ENCODE assay signal across 14 cellular contexts in the genomic region with DNA sequence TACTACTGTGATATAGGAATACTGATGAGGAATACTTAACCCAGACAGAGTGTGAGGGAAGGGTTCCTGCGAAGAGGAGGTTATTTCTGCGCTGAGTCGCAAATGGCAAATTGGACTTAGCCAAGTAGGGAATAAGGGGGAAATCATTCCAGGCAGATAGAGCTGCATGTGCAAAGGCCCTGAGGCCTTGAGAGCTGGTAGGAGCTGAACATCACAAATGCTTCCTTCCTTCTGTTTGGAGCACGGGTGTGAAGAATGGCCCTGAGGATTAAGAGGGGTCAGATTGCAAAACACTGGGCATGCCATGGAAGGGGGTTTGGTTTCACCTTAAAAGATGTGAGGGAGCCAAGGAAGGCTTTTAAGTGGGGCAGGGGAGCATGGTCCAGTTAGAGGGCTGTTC. TPM values are rescaled to one million over a fixed set of nuclear protein-coding genes. Genes with fewer than 3 reads are reported as not detected.
A peak's percentile ranks its signal among the peaks of the same experiment; 100 is the strongest.
DNase-seq lines count a peak whose midpoint lies in the region; ATAC-seq, FAIRE-seq and TF ChIP-seq lines count a peak whose summit lies in the region.
"Had no signal": no experiment of that assay in that cellular context is flagged by ENCODE, and none has a peak within 500 bp of the region (broad histone marks: within the 10 kb centered on the region; RNA-seq: fewer than 3 reads in every experiment).

No MANE protein-coding gene starts in this region.

- no peaks in the 10 kb centered on the region for H3K79me2 ChIP-seq in H1 (ENCODE audit: control insufficient read depth in 1 of 2, insufficient read depth in 2 of 2, low read length in 2 of 2)
- peaks cover 8% of the 10 kb centered on the region for H3K79me2 ChIP-seq in trophoblast cell (ENCODE audit: control insufficient read depth, insufficient read depth, low read length, poor library complexity)

- H3K27me3 Mint-ChIP-seq in activated CD4-positive, alpha-beta T cell treated with anti-CD3 and anti-CD28 coated beads for 36 hours, result peaks cover 1% of the 10 kb centered on the region

- DNase-seq in activated CD4-positive, alpha-beta T cell treated with anti-CD3 and anti-CD28 coated beads for 36 hours, result no peak
- DNase-seq in activated CD4-positive, alpha-beta T cell treated with anti-CD3 and anti-CD28 coated beads for 1 hour, result no peak
- DNase-seq in Panc1 (ENCODE audit: low read depth, low spot score), result no peak
- DNase-seq in H1 (ENCODE audit: low read depth in 1 of 2, low spot score in 2 of 2), result no peak
- DNase-seq in trophoblast cell, result no peak
- no peak for DNase-seq in cardiac septum (ENCODE audit: low spot score)
- DNase-seq in mucosa of gallbladder (ENCODE audit: low spot score), result no peak
- DNase-seq: amniotic stem cell, DMS79, heart left ventricle, NCI-H524 had no signal

- POLR2A ChIA-PET in activated CD4-positive, alpha-beta T cell treated with anti-CD3 and anti-CD28 coated beads for 36 hours (lab: Charles Lee), result interaction anchor here (2.8 to 4.3 kb wide), 2 partner anchors 11 to 39 kb away, joined by 15 to 33 read pairs; no protein-coding TSS in a partner anchor
- POLR2A ChIA-PET in Panc1 (lab: Charles Lee) (interaction anchor here (0.6 kb wide), 2 partner anchors 13 to 36 kb away, joined by 3 read pairs; no protein-coding TSS in a partner anchor), H1 (lab: Charles Lee; ENCODE audit: partially characterized antibody) (interaction anchor here (7.5 to 14.2 kb wide), 2 partner anchors 12 to 27 kb away, joined by 37 to 253 read pairs; a partner anchor contains a TSS)

- no peak overlapping the region for H4K8ac ChIP-seq in H1 (ENCODE audit: extremely low read depth, insufficient read depth, low read length)
- H4K8ac ChIP-seq in trophoblast cell (ENCODE audit: low read depth, low read length), result no peak overlapping the region

- H3K56ac ChIP-seq in H1 (replicated peaks; ENCODE audit: insufficient read length, low read depth, low read length), result no peak overlapping the region

- H3K4me1 ChIP-seq in Panc1 (ENCODE audit: control insufficient read depth, insufficient read depth, low read length) (peaks cover 81% of the 10 kb centered on the region), H1 (replicated peaks in 1 of 4; ENCODE audit: control insufficient read depth in 3 of 4, insufficient read depth in 4 of 4, low read length in 3 of 4) (peaks cover 21 to 59% (median 30%) of the 10 kb centered on the region in 4 experiments), trophoblast cell (ENCODE audit: control insufficient read depth in 1 of 2, insufficient read depth in 2 of 2, low read length in 2 of 2) (peaks cover 32 to 36% of the 10 kb centered on the region in 2 experiments)

- H3K4me3 Mint-ChIP-seq in activated CD4-positive, alpha-beta T cell treated with anti-CD3 and anti-CD28 coated beads for 36 hours, result peak overlapping the region; percentile 56

- no peaks in the 10 kb centered on the region for H4K20me1 ChIP-seq in H1 (replicated peaks in 1 of 2; ENCODE audit: control insufficient read depth in 1 of 2, insufficient read depth in 2 of 2, low read length in 2 of 2)

- in situ Hi-C loops in Panc1 (cut with HindIII; ENCODE audit: low pct_unique_long_range_greater_than_20kb, low sequenced_read_pairs), result no loop called here

- H2BK120ac ChIP-seq in H1 (replicated peaks; ENCODE audit: low read depth, low read length) (no peak overlapping the region), trophoblast cell (ENCODE audit: insufficient read depth, low read length, poor library complexity) (peak overlapping the region; percentile 12)

- CTCF ChIA-PET in activated CD4-positive, alpha-beta T cell treated with anti-CD3 and anti-CD28 coated beads for 36 hours (lab: Charles Lee), result interaction anchor here (0.9 to 14.2 kb wide), 4 partner anchors 10 to 79 kb away, joined by 3 to 156 read pairs (median 14); no protein-coding TSS in a partner anchor
- CTCF ChIA-PET in Panc1 (lab: Charles Lee) (no interaction called here), H1 (lab: Charles Lee; ENCODE audit: partially characterized antibody) (interaction anchor here (0.8 to 12.3 kb wide), 6 partner anchors 10 to 192 kb away, joined by 3 to 115 read pairs (median 4); no protein-coding TSS in a partner anchor)

- FAIRE-seq in H1 (lab: Jason Lieb, UNC), result no peak
- FAIRE-seq: A204.1 had no signal

- H3K4me3 ChIP-seq in Panc1 (ENCODE audit: low read depth in 2 of 2, low read length in 2 of 2) (no peak overlapping the region), H1 (ENCODE audit: extremely low read depth in 1 of 4, insufficient read depth in 2 of 4, low read depth in 3 of 4, low read length in 4 of 4) (peak overlapping the region in 3 of 4 experiments; percentile 39 to 60 (median 52); a peak in 2 of 8 replicates), trophoblast cell (ENCODE audit: low read depth, low read length) (no peak overlapping the region)
- H3K4me3 ChIP-seq: heart left ventricle, lung had no signal

- no peak overlapping the region for H2BK20ac ChIP-seq in H1 (ENCODE audit: low read length)

- TF ChIP-seq CTCF in Panc1 (IDR thresholded peaks at IDR 0.05) (no peak), H1 (IDR thresholded peaks at IDR 0.05; ENCODE audit: control extremely low read depth in 1 of 3, insufficient read depth in 1 of 3, low read depth in 1 of 3, low read length in 3 of 3) (no peak)

- peaks cover 3% of the 10 kb centered on the region for H3K36me3 Mint-ChIP-seq in activated CD4-positive, alpha-beta T cell treated with anti-CD3 and anti-CD28 coated beads for 36 hours (ENCODE audit: low read depth)

- peak overlapping the region; percentile 9 for H3K4ac ChIP-seq in H1 (replicated peaks; ENCODE audit: insufficient read length, low read depth, low read length)
- no peak overlapping the region for H3K4ac ChIP-seq in trophoblast cell (ENCODE audit: low read depth, low read length)

- H3K27me3 ChIP-seq in Panc1 (ENCODE audit: control insufficient read depth, insufficient read depth, low read length) (no peaks in the 10 kb centered on the region), H1 (replicated peaks in 1 of 4; ENCODE audit: control insufficient read depth in 3 of 4, extremely low read depth in 1 of 4, insufficient read depth in 3 of 4, low read length in 3 of 4) (peaks cover 3 to 42% (median 25%) of the 10 kb centered on the region in 4 experiments; a peak in 6 of 7 replicates), trophoblast cell (ENCODE audit: insufficient read depth, low read length) (no peaks in the 10 kb centered on the region)
- H3K27me3 ChIP-seq: heart left ventricle had no signal

- WGBS in H1 (ENCODE audit: extremely low coverage in 1 of 2, insufficient coverage in 1 of 2, insufficient read length in 1 of 2, insufficient replicate concordance in 2 of 2, low coverage in 1 of 2, low lambda C conversion rate in 2 of 2, missing lambda C conversion rate in 1 of 2), 2 experiments, result 68% methylated on average over 4 of the region's 4 CpGs; no CpG with 5 or more reads in 1 of the 2 experiments
- WGBS in trophoblast cell (ENCODE audit: extremely low coverage, insufficient coverage, insufficient read length), result no CpG with 5 or more reads among the region's 4 CpGs

- H2AFZ ChIP-seq in H1 (ENCODE audit: low read length) (no peak overlapping the region), trophoblast cell (ENCODE audit: insufficient read depth, low read length, poor library complexity) (no peak overlapping the region)

- H3K79me1 ChIP-seq in H1 (ENCODE audit: low read depth, low read length), result no peaks in the 10 kb centered on the region
- peaks cover 36% of the 10 kb centered on the region for H3K79me1 ChIP-seq in trophoblast cell (ENCODE audit: low read length)

- peak overlapping the region; percentile 87 to 95; a peak in 3 of 4 replicates for H3K4me2 ChIP-seq in H1 (ENCODE audit: insufficient read depth in 1 of 2, low read depth in 2 of 2, low read length in 2 of 2)
- no peak overlapping the region for H3K4me2 ChIP-seq in trophoblast cell (ENCODE audit: low read length)

- peak overlapping the region; percentile 92 for H3K27ac ChIP-seq in Panc1 (ENCODE audit: low read length)
- peak overlapping the region; percentile 42; the same call in 1 of the 2 replicates for H3K27ac ChIP-seq in H1 (ENCODE audit: low read depth, low read length)
- peak overlapping the region; percentile 4 for H3K27ac ChIP-seq in trophoblast cell (ENCODE audit: low read depth, low read length)

- intact Hi-C loops in activated CD4-positive, alpha-beta T cell treated with anti-CD3 and anti-CD28 coated beads for 36 hours (cut with DNase I, micrococcal nuclease), result loop anchor here in 1 of 2 experiments (5.0 to 10.0 kb wide), 4 partner anchors 529 to 1216 kb away; a partner anchor contains a TSS
- intact Hi-C loops in Panc1 (cut with micrococcal nuclease; ENCODE audit: unreplicated experiment), result no loop called here
- intact Hi-C loops in cardiac septum (cut with DNase I), result no loop called here

- no peak for TF ChIP-seq RAD21 in H1 (IDR thresholded peaks at IDR 0.05 in 1 of 2, conservative IDR thresholded peaks at IDR 0.05 in 1 of 2; ENCODE audit: low read depth in 2 of 2, low read length in 2 of 2)

- H3K9me3 ChIP-seq in Panc1 (ENCODE audit: control insufficient read depth, insufficient read depth, low read depth, low read length) (no peaks in the 10 kb centered on the region), H1 (ENCODE audit: insufficient read depth in 2 of 2, low read depth in 1 of 2, low read length in 1 of 2) (no peaks in the 10 kb centered on the region), trophoblast cell (ENCODE audit: insufficient read depth, low read depth, low read length) (no peaks in the 10 kb centered on the region)
- H3K9me3 ChIP-seq: heart left ventricle had no signal

- peaks cover 82% of the 10 kb centered on the region for H3K4me1 Mint-ChIP-seq in activated CD4-positive, alpha-beta T cell treated with anti-CD3 and anti-CD28 coated beads for 36 hours

- TF ChIP-seq EP300 in H1 (IDR thresholded peaks at IDR 0.05; ENCODE audit: borderline replicate concordance in 1 of 2, low read depth in 2 of 2, low read length in 2 of 2), result no peak

- no peak for TF ChIP-seq POLR2A in H1 (IDR thresholded peaks at IDR 0.05; ENCODE audit: control extremely low read depth in 1 of 2, low read depth in 2 of 2, low read length in 2 of 2)

- no peak overlapping the region; the same call in 1 of the 2 replicates for H2BK15ac ChIP-seq in H1 (ENCODE audit: low read length)

- H3K36me3 ChIP-seq in Panc1 (ENCODE audit: control insufficient read depth, insufficient read depth, low read length), result no peaks in the 10 kb centered on the region
- H3K36me3 ChIP-seq in H1 (ENCODE audit: control insufficient read depth in 2 of 4, insufficient read depth in 4 of 4, low read length in 3 of 4), result no peaks in the 10 kb centered on the region
- no peaks in the 10 kb centered on the region for H3K36me3 ChIP-seq in trophoblast cell (ENCODE audit: control insufficient read depth in 1 of 2, insufficient read depth in 2 of 2, low read length in 2 of 2)
- H3K36me3 ChIP-seq: heart left ventricle had no signal

- peak overlapping the region; percentile 94 for H3K27ac Mint-ChIP-seq in activated CD4-positive, alpha-beta T cell treated with anti-CD3 and anti-CD28 coated beads for 36 hours

- ATAC-seq in activated CD4-positive, alpha-beta T cell treated with anti-CD3 and anti-CD28 coated beads for 36 hours, result no peak
- no peak for ATAC-seq in Panc1
- ATAC-seq in GM21515 (IDR thresholded peaks at IDR 0.05; ENCODE audit: unreplicated experiment), result no peak
- ATAC-seq: heart left ventricle had no signal

- peak overlapping the region; percentile 32; the same call in 1 of the 2 replicates for H2BK12ac ChIP-seq in H1 (ENCODE audit: low read depth, low read length)
- peak overlapping the region; percentile 86 for H2BK12ac ChIP-seq in trophoblast cell (ENCODE audit: low read length)

- no peak overlapping the region for H4K91ac ChIP-seq in H1 (replicated peaks; ENCODE audit: insufficient read length, low read length)
- H4K91ac ChIP-seq in trophoblast cell (ENCODE audit: low read depth, low read length), result peak overlapping the region; percentile 70

- H3K14ac ChIP-seq in H1 (ENCODE audit: insufficient read length), result no peak overlapping the region
- H3K14ac ChIP-seq in trophoblast cell (ENCODE audit: low read length), result no peak overlapping the region

- no peak overlapping the region for H3K23ac ChIP-seq in H1 (ENCODE audit: insufficient read length)
- H3K23ac ChIP-seq in trophoblast cell (ENCODE audit: low read length), result no peak overlapping the region

- H3K9me3 Mint-ChIP-seq in activated CD4-positive, alpha-beta T cell treated with anti-CD3 and anti-CD28 coated beads for 36 hours (ENCODE audit: low read depth), result no peaks in the 10 kb centered on the region

- no peak overlapping the region for H2BK5ac ChIP-seq in H1 (ENCODE audit: low read depth, low read length)
- H2BK5ac ChIP-seq in trophoblast cell (ENCODE audit: low read depth, low read length, poor library complexity), result peak overlapping the region; percentile 26

- peaks cover 16% of the 10 kb centered on the region for H3K23me2 ChIP-seq in H1 (ENCODE audit: low read depth, low read length)

- H4K5ac ChIP-seq in H1 (ENCODE audit: insufficient read length, low read depth, low read length), result no peak overlapping the region

- H4K12ac ChIP-seq in trophoblast cell (ENCODE audit: low read depth, low read length), result no peak overlapping the region

- H3K18ac ChIP-seq in H1 (ENCODE audit: extremely low read depth, low read length), result 0 out of 2 replicates have a peak overlapping the region, but pooled peaks have one; percentile 12
- peak overlapping the region; percentile 37 for H3K18ac ChIP-seq in trophoblast cell (ENCODE audit: low read length)

- H3K9ac ChIP-seq in H1 (replicated peaks in 1 of 4; ENCODE audit: extremely low read depth in 1 of 4, low read depth in 3 of 4, low read length in 3 of 4) (no peak overlapping the region), trophoblast cell (ENCODE audit: low read length) (no peak overlapping the region)

- no TSS peak for BruUV-seq in Panc1 (replicated peaks; lab: Mats Ljungman, UMichigan)

- H2AK5ac ChIP-seq in H1 (ENCODE audit: low read depth, low read length), result no peak overlapping the region
- H2AK5ac ChIP-seq in trophoblast cell (ENCODE audit: low read length), result no peak overlapping the region

RNA-seq across cellular contexts. Expression of a gene that starts 12.4 kb away (rescaled TPM):
- 10 to 100 TPM; 16.3 to 24.3 TPM for total RNA-seq in activated CD4-positive, alpha-beta T cell treated with anti-CD3 and anti-CD28 coated beads for 36 hours
- total RNA-seq in Panc1 (2021; ENCODE audit: unreplicated experiment), result 20.4 TPM
- 14.2 TPM for polyA plus RNA-seq in Panc1 (2012; ENCODE audit: insufficient read length)
- total RNA-seq in H1 (2021; fragmentation: NEBNext Ultra II Directional; extraction: Animal tissue kit (Norgen Biotek cat#: 25700)), result 7.1 and 7.7 TPM in 2 replicates
- polyA plus RNA-seq in H1 (2011; rRNA removed), result 3.5 and 4.3 TPM in 2 replicates
- 5.5 TPM for polyA plus RNA-seq in H1 (2011; cell fraction: cytosol; rRNA removed)
- 6.0 TPM for polyA plus RNA-seq in H1 (2011; cell fraction: nucleus; rRNA removed)
- polyA plus RNA-seq in H1 (2012, experiment 1 of 2), result 7.1 to 7.5 TPM (median 7.2 TPM) in 4 replicates
- 6.3 TPM for polyA plus RNA-seq in H1 (2012, experiment 2 of 2)
- 3.4 TPM for polyA plus RNA-seq in H1 (2013, experiment 1 of 2)
- 3.4 TPM for polyA plus RNA-seq in H1 (2013, experiment 2 of 2)
- 3.2 and 4.0 TPM in 2 replicates for polyA minus RNA-seq in H1 (2011; rRNA and poly(A)+ RNA removed)
- 6.9 TPM for polyA minus RNA-seq in H1 (2011; cell fraction: cytosol; rRNA and poly(A)+ RNA removed)
- polyA minus RNA-seq in H1 (2011; cell fraction: nucleus; rRNA and poly(A)+ RNA removed), result 14.5 TPM
- 9.0 and 9.8 TPM in 2 replicates for polyA plus RNA-seq in trophoblast cell (2013)
- total RNA-seq in cardiac septum, result 20.5 TPM
- 13.9 TPM for total RNA-seq in mucosa of gallbladder

Comparison
In these comparisons a context has a peak if more than half of its experiments do, and no peak if none do; other contexts are left out.
1. H3K27ac ChIP-seq: peak in every context shown above with its lines; median percentile 92 in Panc1; 42 in H1; 4 in trophoblast cell.
2. H3K4me3 ChIP-seq: peak in H1 (3 of 4); none in Panc1 (0 of 2) and trophoblast cell (single experiment).